Comparison of ENCODE assay signal across 8 cellular contexts in genomic region chrX:102863735-102864134, GRCh38.
DNase-seq lines count a peak whose midpoint lies in the region; ATAC-seq, FAIRE-seq and TF ChIP-seq lines count a peak whose summit lies in the region.

No MANE protein-coding gene starts in this region.

- no peaks in the 10 kb centered on the region for H3K79me2 ChIP-seq in GM23248 (ENCODE audit: insufficient read depth)

- no peak overlapping the region for H2AFZ ChIP-seq in GM23248

- no peaks in the 10 kb centered on the region for H3K27me3 ChIP-seq in GM23248 (replicated peaks; ENCODE audit: insufficient read depth)
- H3K27me3 ChIP-seq in thoracic aorta (replicated peaks; ENCODE audit: insufficient read depth) = no peaks in the 10 kb centered on the region

- no peak overlapping the region for H3K4me3 ChIP-seq in GM23248
- H3K4me3 ChIP-seq in fibroblast of villous mesenchyme (ENCODE audit: low read depth, low read length) = no peak overlapping the region
- H3K4me3 ChIP-seq in thoracic aorta = no peak overlapping the region

- H3K9ac ChIP-seq in GM23248 = no peak overlapping the region

- peaks cover 5% of the 10 kb centered on the region; the same call in 1 of the 2 replicates for H3F3A ChIP-seq in GM23248 (ENCODE audit: insufficient read depth)

- no peaks in the 10 kb centered on the region for H3K4me1 ChIP-seq in GM23248 (ENCODE audit: insufficient read depth)
- H3K4me1 ChIP-seq in thoracic aorta (ENCODE audit: control insufficient read depth in 1 of 2, low read depth in 2 of 2) = no peaks in the 10 kb centered on the region

- H3K36me3 ChIP-seq in GM23248 (ENCODE audit: low read depth) = no peaks in the 10 kb centered on the region
- H3K36me3 ChIP-seq in thoracic aorta = no peaks in the 10 kb centered on the region

- no peaks in the 10 kb centered on the region for H4K20me1 ChIP-seq in GM23248 (ENCODE audit: insufficient read depth)

- WGBS in GM23248 (ENCODE audit: low coverage in 1 of 2, low lambda C conversion rate in 2 of 2, missing lambda C conversion rate in 2 of 2), 2 experiments = 2 to 5% methylated on average over 4 of the region's 4 CpGs

- FAIRE-seq in RCC 7860 (lab: Jason Lieb, UNC) = peak; percentile 68

- in situ Hi-C loops in G401 (cut with HindIII; ENCODE audit: low sequenced_read_pairs) = no loop called here
- in situ Hi-C loops in GM23248 (cut with MboI) = no loop called here

- H3K9me3 ChIP-seq in GM23248 (ENCODE audit: low read depth) (no peaks in the 10 kb centered on the region), thoracic aorta (no peaks in the 10 kb centered on the region)

- no peak for ATAC-seq in omental fat pad (ENCODE audit: low FRiP score)
- ATAC-seq in thoracic aorta (ENCODE audit: insufficient number of reproducible peaks, low FRiP score, low read depth) = no peak

- no peaks in the 10 kb centered on the region for H3K9me2 ChIP-seq in GM23248 (ENCODE audit: insufficient read depth)

- H3K4me2 ChIP-seq in GM23248 (ENCODE audit: unreplicated experiment) = no peak overlapping the region

- peak; percentile 79 for DNase-seq in G401 (ENCODE audit: low spot score)
- DNase-seq in GM23248 = peak; percentile 71
- DNase-seq in Kasumi-1 (lab: John Stamatoyannopoulos, UW) = peak; percentile 61 to 66
- DNase-seq in RCC 7860 (ENCODE audit: low spot score) = peak; percentile 51
- peak; percentile 58 for DNase-seq in activated T-helper 1 cell treated with Interleukin-2 at 50 U/mL for 16 hours (ENCODE audit: low read depth)
- peak; percentile 78 for DNase-seq in fibroblast of villous mesenchyme (ENCODE audit: low read depth)
- peak; percentile 90 for DNase-seq in omental fat pad (ENCODE audit: low spot score)
- DNase-seq in thoracic aorta (ENCODE audit: low spot score) = peak; percentile 41

- no peak overlapping the region for H3K27ac ChIP-seq in GM23248
- no peak overlapping the region for H3K27ac ChIP-seq in thoracic aorta

- TF ChIP-seq CTCF in fibroblast of villous mesenchyme (IDR thresholded peaks at IDR 0.05; ENCODE audit: insufficient read depth, low read depth, low read length) (peak; percentile 87), omental fat pad (IDR thresholded peaks at IDR 0.05) (peak in 1 of 3 donors; percentile 21), thoracic aorta (IDR thresholded peaks at IDR 0.05) (peak; percentile 72)
